In the genomic region with DNA sequence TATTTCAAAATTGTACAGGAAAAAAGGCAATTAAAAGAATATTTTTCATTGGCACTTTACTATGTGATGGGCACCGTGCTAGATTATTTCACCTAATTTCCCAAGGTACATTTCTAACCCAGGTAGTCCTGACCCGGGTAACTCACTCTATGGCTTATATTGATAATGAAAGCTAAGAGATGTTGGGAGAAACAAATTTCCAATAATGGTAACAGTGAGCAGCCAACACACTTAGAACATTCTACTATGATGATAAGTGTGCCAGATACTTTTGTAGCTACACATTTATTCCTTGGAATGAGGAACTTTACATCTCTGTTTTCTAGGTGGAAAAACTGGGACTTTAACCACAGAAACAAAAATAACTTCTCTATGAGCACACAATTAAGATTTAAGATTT, we compare ENCODE assay signal across 1 cellular context.
TF ChIP-seq lines count a peak whose summit lies in the region.

No MANE protein-coding gene starts in this region.

TF ChIP-seq in WTC11, 78 proteins besides CTCF, POLR2A, EP300 and RAD21 (continued from another document):
- TF ChIP-seq, protein P1, sequence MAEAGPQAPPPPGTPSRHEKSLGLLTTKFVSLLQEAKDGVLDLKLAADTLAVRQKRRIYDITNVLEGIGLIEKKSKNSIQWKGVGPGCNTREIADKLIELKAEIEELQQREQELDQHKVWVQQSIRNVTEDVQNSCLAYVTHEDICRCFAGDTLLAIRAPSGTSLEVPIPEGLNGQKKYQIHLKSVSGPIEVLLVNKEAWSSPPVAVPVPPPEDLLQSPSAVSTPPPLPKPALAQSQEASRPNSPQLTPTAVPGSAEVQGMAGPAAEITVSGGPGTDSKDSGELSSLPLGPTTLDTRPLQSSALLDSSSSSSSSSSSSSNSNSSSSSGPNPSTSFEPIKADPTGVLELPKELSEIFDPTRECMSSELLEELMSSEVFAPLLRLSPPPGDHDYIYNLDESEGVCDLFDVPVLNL (CRISPR knock-in tag; IDR thresholded peaks at IDR 0.05; ENCODE audit: borderline replicate concordance, low read depth) = no peak
- TF ChIP-seq, protein P2, sequence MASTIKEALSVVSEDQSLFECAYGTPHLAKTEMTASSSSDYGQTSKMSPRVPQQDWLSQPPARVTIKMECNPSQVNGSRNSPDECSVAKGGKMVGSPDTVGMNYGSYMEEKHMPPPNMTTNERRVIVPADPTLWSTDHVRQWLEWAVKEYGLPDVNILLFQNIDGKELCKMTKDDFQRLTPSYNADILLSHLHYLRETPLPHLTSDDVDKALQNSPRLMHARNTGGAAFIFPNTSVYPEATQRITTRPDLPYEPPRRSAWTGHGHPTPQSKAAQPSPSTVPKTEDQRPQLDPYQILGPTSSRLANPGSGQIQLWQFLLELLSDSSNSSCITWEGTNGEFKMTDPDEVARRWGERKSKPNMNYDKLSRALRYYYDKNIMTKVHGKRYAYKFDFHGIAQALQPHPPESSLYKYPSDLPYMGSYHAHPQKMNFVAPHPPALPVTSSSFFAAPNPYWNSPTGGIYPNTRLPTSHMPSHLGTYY (CRISPR knock-in tag; IDR thresholded peaks at IDR 0.05) = no peak
- TF ChIP-seq CBFB (CRISPR knock-in tag; IDR thresholded peaks at IDR 0.05; ENCODE audit: low read depth) = no peak
- TF ChIP-seq, protein P3, sequence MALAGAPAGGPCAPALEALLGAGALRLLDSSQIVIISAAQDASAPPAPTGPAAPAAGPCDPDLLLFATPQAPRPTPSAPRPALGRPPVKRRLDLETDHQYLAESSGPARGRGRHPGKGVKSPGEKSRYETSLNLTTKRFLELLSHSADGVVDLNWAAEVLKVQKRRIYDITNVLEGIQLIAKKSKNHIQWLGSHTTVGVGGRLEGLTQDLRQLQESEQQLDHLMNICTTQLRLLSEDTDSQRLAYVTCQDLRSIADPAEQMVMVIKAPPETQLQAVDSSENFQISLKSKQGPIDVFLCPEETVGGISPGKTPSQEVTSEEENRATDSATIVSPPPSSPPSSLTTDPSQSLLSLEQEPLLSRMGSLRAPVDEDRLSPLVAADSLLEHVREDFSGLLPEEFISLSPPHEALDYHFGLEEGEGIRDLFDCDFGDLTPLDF (CRISPR knock-in tag; IDR thresholded peaks at IDR 0.05) = no peak
- TF ChIP-seq SOX15 (CRISPR knock-in tag; IDR thresholded peaks at IDR 0.05) = no peak
- TF ChIP-seq FOXJ3 (CRISPR knock-in tag; IDR thresholded peaks at IDR 0.05; ENCODE audit: borderline replicate concordance) = no peak
- TF ChIP-seq, protein P4, sequence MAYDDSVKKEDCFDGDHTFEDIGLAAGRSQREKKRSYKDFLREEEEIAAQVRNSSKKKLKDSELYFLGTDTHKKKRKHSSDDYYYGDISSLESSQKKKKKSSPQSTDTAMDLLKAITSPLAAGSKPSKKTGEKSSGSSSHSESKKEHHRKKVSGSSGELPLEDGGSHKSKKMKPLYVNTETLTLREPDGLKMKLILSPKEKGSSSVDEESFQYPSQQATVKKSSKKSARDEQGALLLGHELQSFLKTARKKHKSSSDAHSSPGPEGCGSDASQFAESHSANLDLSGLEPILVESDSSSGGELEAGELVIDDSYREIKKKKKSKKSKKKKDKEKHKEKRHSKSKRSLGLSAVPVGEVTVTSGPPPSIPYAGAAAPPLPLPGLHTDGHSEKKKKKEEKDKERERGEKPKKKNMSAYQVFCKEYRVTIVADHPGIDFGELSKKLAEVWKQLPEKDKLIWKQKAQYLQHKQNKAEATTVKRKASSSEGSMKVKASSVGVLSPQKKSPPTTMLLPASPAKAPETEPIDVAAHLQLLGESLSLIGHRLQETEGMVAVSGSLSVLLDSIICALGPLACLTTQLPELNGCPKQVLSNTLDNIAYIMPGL (CRISPR knock-in tag; IDR thresholded peaks at IDR 0.05) = no peak
TF ChIP-seq in WTC11: peak in this region for 0.
